Comparison of ENCODE assay signal across 21 cellular contexts in genomic region chr4:38254825-38255224, GRCh38.
A peak's percentile ranks its signal among the peaks of the same experiment; 100 is the strongest.
DNase-seq lines count a peak whose midpoint lies in the region; ATAC-seq, FAIRE-seq and TF ChIP-seq lines count a peak whose summit lies in the region.
"Had no signal": no experiment of that assay in that cellular context is flagged by ENCODE, and none has a peak within 500 bp of the region (broad histone marks: within the 10 kb centered on the region; RNA-seq: fewer than 3 reads in every experiment).

No MANE protein-coding gene starts in this region.

- no peak overlapping the region for H3K4me2 ChIP-seq in HepG2 (ENCODE audit: low read depth, low read length)
- H3K4me2 ChIP-seq: BLaER1 had no signal

- TF ChIP-seq POLR2A in HepG2 (IDR thresholded peaks at IDR 0.05; ENCODE audit: insufficient read depth in 1 of 2, low read depth in 2 of 2, low read length in 2 of 2) (no peak), right lobe of liver (IDR thresholded peaks at IDR 0.05) (no peak)

- H3K4me3 ChIP-seq in HepG2 (replicated peaks in 1 of 3; ENCODE audit: insufficient read depth in 1 of 3, low read depth in 2 of 3, low read length in 3 of 3) (no peak overlapping the region), right lobe of liver (no peak overlapping the region)
- H3K4me3 ChIP-seq: BLaER1 had no signal

- POLR2A ChIA-PET in HepG2 (lab: Yijun Ruan, JAX) = no interaction called here

- no peak for FAIRE-seq in HepG2 (lab: Jason Lieb, UNC)
- FAIRE-seq: A204.1, D721Med, G401.6, GM12891, GM19239 had no signal

- H3K79me2 ChIP-seq in HepG2 (ENCODE audit: insufficient read depth, low read length) = no peaks in the 10 kb centered on the region

- DNase-seq in HepG2 (ENCODE audit: low spot score) = no peak
- DNase-seq in right lobe of liver = no peak
- DNase-seq in CD14-positive monocyte (ENCODE audit: low spot score) = no peak
- no peak for DNase-seq in NCI-H82 treated with DMSO at 0.1 percent for 48 hours (lab: John Stamatoyannopoulos, UW; ENCODE audit: unreplicated experiment)
- DNase-seq: 8988T; ACHN; BE2C; C1 segment of cervical spinal cord; Caco-2; Calu3; CD4-positive, alpha-beta T cell; CD8-positive, alpha-beta T cell; DMS79 treated with DMSO at 0.1 percent for 48 hours; GF-D8 had no signal

- intact Hi-C loops in HepG2 (cut with micrococcal nuclease; ENCODE audit: unreplicated experiment) = no loop called here
- intact Hi-C loops in right lobe of liver (cut with DNase I) = no loop called here
- intact Hi-C loops in CD14-positive monocyte (cut with micrococcal nuclease) = no loop called here

- TF ChIP-seq EP300 in HepG2 (IDR thresholded peaks at IDR 0.05; ENCODE audit: low read depth in 2 of 2, low read length in 2 of 2) = no peak
- no peak for TF ChIP-seq EP300 in HepG2 (CRISPR knock-in tag; IDR thresholded peaks at IDR 0.05; ENCODE audit: borderline replicate concordance)

- no peaks in the 10 kb centered on the region for H3K36me3 Mint-ChIP-seq in CD14-positive monocyte

- TF ChIP-seq CTCF in HepG2 (CRISPR knock-in tag; IDR thresholded peaks at IDR 0.05) (no peak), right lobe of liver (IDR thresholded peaks at IDR 0.05) (no peak), VCaP (conservative IDR thresholded peaks at IDR 0.05) (no peak), CD14-positive monocyte (IDR thresholded peaks at IDR 0.05) (no peak)

- no peak overlapping the region for H3K27ac ChIP-seq in HepG2 (ENCODE audit: extremely low read length, insufficient read depth, low read length)
- H3K27ac ChIP-seq in right lobe of liver = no peak overlapping the region
- H3K27ac ChIP-seq in VCaP = peak overlapping the region; percentile 41; the same call in 1 of the 2 replicates
- H3K27ac ChIP-seq: BLaER1 had no signal

- WGBS in HepG2 (ENCODE audit: low lambda C conversion rate) = 52% methylated on average over 1 of the region's 1 CpG
- WGBS in right lobe of liver (ENCODE audit: insufficient coverage, low coverage, low lambda C conversion rate, missing lambda C conversion rate) = 100% methylated on average over 1 of the region's 1 CpG

- ATAC-seq in HepG2 (no peak), right lobe of liver (no peak)
- ATAC-seq: CD8-positive, alpha-beta T cell had no signal

- no peak overlapping the region for H2AFZ ChIP-seq in HepG2 (ENCODE audit: low read length)

- no peaks in the 10 kb centered on the region for H3K27me3 ChIP-seq in HepG2 (ENCODE audit: control insufficient read depth in 1 of 2, insufficient read depth in 2 of 2, low read length in 2 of 2)
- no peaks in the 10 kb centered on the region for H3K27me3 ChIP-seq in right lobe of liver
- H3K27me3 ChIP-seq: BE2C, BLaER1 had no signal

- H3K27ac Mint-ChIP-seq in CD14-positive monocyte = no peak overlapping the region
- H3K27ac Mint-ChIP-seq: CD4-positive, alpha-beta T cell; CD8-positive, alpha-beta T cell had no signal

- no peak for TF ChIP-seq RAD21 in HepG2 (CRISPR knock-in tag; IDR thresholded peaks at IDR 0.05)

- H3K4me1 ChIP-seq in HepG2 (ENCODE audit: insufficient read depth, low read length) = no peaks in the 10 kb centered on the region
- H3K4me1 ChIP-seq in right lobe of liver = no peaks in the 10 kb centered on the region
- H3K4me1 ChIP-seq: BLaER1, Caco-2 had no signal

- H4K20me1 ChIP-seq in HepG2 (ENCODE audit: insufficient read depth, low read length) = no peaks in the 10 kb centered on the region
- H4K20me1 ChIP-seq: BLaER1 had no signal

- H3K9me3 Mint-ChIP-seq in CD14-positive monocyte = peaks cover 12 to 33% (median 27%) of the 10 kb centered on the region in 7 donors

- H3K9me3 ChIP-seq in HepG2 (ENCODE audit: low read length) = peaks cover 29% of the 10 kb centered on the region
- H3K9me3 ChIP-seq in right lobe of liver = no peaks in the 10 kb centered on the region
- H3K9me3 ChIP-seq: BE2C had no signal

- CTCF ChIA-PET in HepG2 (lab: Yijun Ruan, JAX; ENCODE audit: low intra/inter-chr PET ratio, low total read pairs) = no interaction called here

- in situ Hi-C loops in HepG2 (cut with HindIII; ENCODE audit: extremely low pct_ligation_motif_present, low pct_unique_long_range_greater_than_20kb) = no loop called here

- no peak overlapping the region for H3K9ac ChIP-seq in HepG2 (ENCODE audit: insufficient read depth, low read depth, low read length)
- H3K9ac ChIP-seq: BLaER1 had no signal

- BruUV-seq in HepG2 (replicated peaks; lab: Mats Ljungman, UMichigan) = no TSS peak

- no peaks in the 10 kb centered on the region for H3K4me1 Mint-ChIP-seq in CD14-positive monocyte

- H3K27me3 Mint-ChIP-seq in CD14-positive monocyte (ENCODE audit: low read depth in 3 of 3) = peaks cover 0 to under 1% (median 0%) of the 10 kb centered on the region in 3 donors
- H3K27me3 Mint-ChIP-seq: CD4-positive, alpha-beta T cell had no signal

- H3K36me3 ChIP-seq in HepG2 (replicated peaks in 1 of 2; ENCODE audit: control insufficient read depth in 1 of 2, insufficient read depth in 2 of 2, low read length in 2 of 2) = no peaks in the 10 kb centered on the region
- no peaks in the 10 kb centered on the region for H3K36me3 ChIP-seq in right lobe of liver
- H3K36me3 ChIP-seq: BE2C, BLaER1 had no signal

- H3K4me3 Mint-ChIP-seq in CD14-positive monocyte = no peak overlapping the region
- H3K4me3 Mint-ChIP-seq: CD4-positive, alpha-beta T cell; CD8-positive, alpha-beta T cell had no signal

TF ChIP-seq in HepG2, 621 proteins besides CTCF, POLR2A, EP300 and RAD21:
- TF ChIP-seq ASH2L (IDR thresholded peaks at IDR 0.05; ENCODE audit: insufficient read length, low read depth, low read length) = no peak
- TF ChIP-seq ZNF512 (CRISPR knock-in tag; IDR thresholded peaks at IDR 0.05) = peak; percentile 84
